Comparison of ENCODE assay signal across 9 cellular contexts in the genomic region with DNA sequence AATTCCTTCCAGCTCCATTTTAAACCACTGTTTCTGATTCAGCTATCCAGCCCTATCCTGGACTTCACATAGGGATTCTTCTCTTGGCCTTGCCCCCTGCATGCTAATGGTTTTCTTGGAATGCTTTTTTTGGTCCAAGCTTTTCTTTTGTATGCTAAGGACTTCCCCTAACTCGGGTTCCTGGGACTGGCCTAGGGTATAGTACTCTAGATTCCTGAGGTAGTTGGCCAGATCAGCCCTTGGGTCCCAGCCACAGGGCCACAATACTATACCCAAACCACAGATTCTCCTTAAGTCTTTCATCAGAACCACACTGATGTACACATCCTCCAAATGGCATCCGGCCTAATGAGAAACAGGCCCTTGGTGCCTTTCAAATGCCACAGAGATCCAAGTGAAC. TPM values are rescaled to one million over a fixed set of nuclear protein-coding genes. Genes with fewer than 3 reads are reported as not detected.
DNase-seq lines count a peak whose midpoint lies in the region; ATAC-seq, FAIRE-seq and TF ChIP-seq lines count a peak whose summit lies in the region.
"Had no signal": no experiment of that assay in that cellular context is flagged by ENCODE, and none has a peak within 500 bp of the region (broad histone marks: within the 10 kb centered on the region; RNA-seq: fewer than 3 reads in every experiment).

No MANE protein-coding gene starts in this region.

- 0 out of 20 replicates have a peak overlapping the region, but pooled peaks of 1 of the 10 experiments have one; percentile 14 for H3K4me3 ChIP-seq in BLaER1 treated with 17β-estradiol and CSF1 and Interleukin-3, amounts not matched to agents 10 nM and 100 nM
- H3K4me3 ChIP-seq in naive thymus-derived CD4-positive, alpha-beta T cell (ENCODE audit: low read length), result peak overlapping the region; percentile 17

- H3K27me3 Mint-ChIP-seq in HFFc6 (ENCODE audit: insufficient read depth), result no peaks in the 10 kb centered on the region
- no peaks in the 10 kb centered on the region for H3K27me3 Mint-ChIP-seq in activated naive CD8-positive, alpha-beta T cell
- H3K27me3 Mint-ChIP-seq in naive thymus-derived CD4-positive, alpha-beta T cell, result no peaks in the 10 kb centered on the region

- no peak for ATAC-seq in naive thymus-derived CD4-positive, alpha-beta T cell
- ATAC-seq in GM21737 (IDR thresholded peaks at IDR 0.05; ENCODE audit: unreplicated experiment) (no peak), HG02938 (IDR thresholded peaks at IDR 0.05; ENCODE audit: unreplicated experiment) (no peak)

- peaks cover 42 to 72% (median 53%) of the 10 kb centered on the region in 10 experiments for H3K4me1 ChIP-seq in BLaER1 treated with 17β-estradiol and CSF1 and Interleukin-3, amounts not matched to agents 10 nM and 100 nM
- H3K4me1 ChIP-seq in naive thymus-derived CD4-positive, alpha-beta T cell (ENCODE audit: control insufficient read depth in 2 of 2, insufficient read depth in 2 of 2, low read length in 2 of 2), result peaks cover 22 to 63% of the 10 kb centered on the region in 2 donors

- H4K20me1 ChIP-seq in BLaER1 treated with 17β-estradiol and CSF1 and Interleukin-3, amounts not matched to agents 10 nM and 100 nM, result peaks cover 0 to 44% (median 10%) of the 10 kb centered on the region in 11 experiments; a peak in 8 of 22 replicates

- in situ Hi-C loops in G401 (cut with HindIII; ENCODE audit: low sequenced_read_pairs), result no loop called here

- peak overlapping the region; percentile 56 to 94 (median 87) for H3K4me2 ChIP-seq in BLaER1 treated with 17β-estradiol and CSF1 and Interleukin-3, amounts not matched to agents 10 nM and 100 nM

- no peaks in the 10 kb centered on the region for H3K27me3 ChIP-seq in BLaER1 treated with 17β-estradiol and CSF1 and Interleukin-3, amounts not matched to agents 10 nM and 100 nM
- H3K27me3 ChIP-seq in naive thymus-derived CD4-positive, alpha-beta T cell (ENCODE audit: control insufficient read depth in 2 of 2, insufficient read depth in 2 of 2, low read length in 2 of 2), result no peaks in the 10 kb centered on the region

- no peaks in the 10 kb centered on the region for H3K9me3 ChIP-seq in BLaER1 treated with 17β-estradiol and CSF1 and Interleukin-3, amounts not matched to agents 10 nM and 100 nM (replicated peaks in 1 of 11)
- H3K9me3 ChIP-seq in naive thymus-derived CD4-positive, alpha-beta T cell (ENCODE audit: control insufficient read depth in 2 of 3, low read length in 3 of 3), result no peaks in the 10 kb centered on the region

- intact Hi-C loops in naive thymus-derived CD4-positive, alpha-beta T cell (cut with micrococcal nuclease), result loop anchor here (1.0 to 10.0 kb wide), 5 partner anchors 15 to 982 kb away; a partner anchor contains a TSS

- H3K27ac ChIP-seq in BLaER1 treated with 17β-estradiol and CSF1 and Interleukin-3, amounts not matched to agents 10 nM and 100 nM, result peak overlapping the region in 8 of 11 experiments; percentile 21 to 53 (median 36); a peak in 14 of 22 replicates
- no peak overlapping the region for H3K27ac ChIP-seq in naive thymus-derived CD4-positive, alpha-beta T cell (ENCODE audit: low read depth, low read length)

- H3K4me3 Mint-ChIP-seq in HFFc6, result peak overlapping the region; percentile 67
- H3K4me3 Mint-ChIP-seq in activated naive CD8-positive, alpha-beta T cell, result peak overlapping the region; percentile 70
- peak overlapping the region in 8 of 10 donors; percentile 0 to 87 (median 41) for H3K4me3 Mint-ChIP-seq in naive thymus-derived CD4-positive, alpha-beta T cell

- TF ChIP-seq POLR2A in H54 (IDR thresholded peaks at IDR 0.05; ENCODE audit: low read depth, low read length), result no peak

- H3K4me1 Mint-ChIP-seq in HFFc6 (ENCODE audit: low read depth), result peaks cover 67% of the 10 kb centered on the region
- peaks cover 63% of the 10 kb centered on the region for H3K4me1 Mint-ChIP-seq in activated naive CD8-positive, alpha-beta T cell (ENCODE audit: low read depth)
- peaks cover 27 to 72% (median 61%) of the 10 kb centered on the region in 7 donors for H3K4me1 Mint-ChIP-seq in naive thymus-derived CD4-positive, alpha-beta T cell

- POLR2A ChIA-PET in naive thymus-derived CD4-positive, alpha-beta T cell (lab: Charles Lee), result interaction anchor here (0.6 to 1.6 kb wide), 3 partner anchors 16 to 76 kb away, joined by 3 read pairs; no protein-coding TSS in a partner anchor

- H3K9ac ChIP-seq in BLaER1 treated with 17β-estradiol and CSF1 and Interleukin-3, amounts not matched to agents 10 nM and 100 nM, result no peak overlapping the region

- no peak for TF ChIP-seq CTCF in HFFc6 (IDR thresholded peaks at IDR 0.05)

- peak overlapping the region; percentile 84 for H3K27ac Mint-ChIP-seq in HFFc6
- H3K27ac Mint-ChIP-seq in activated naive CD8-positive, alpha-beta T cell, result peak overlapping the region; percentile 34
- H3K27ac Mint-ChIP-seq in naive thymus-derived CD4-positive, alpha-beta T cell, result peak overlapping the region in 4 of 9 donors; percentile 47 to 89 (median 70)

- FAIRE-seq in H54 (lab: Jason Lieb, UNC), result no peak

- H3K9me3 Mint-ChIP-seq in HFFc6, result no peaks in the 10 kb centered on the region
- no peaks in the 10 kb centered on the region for H3K9me3 Mint-ChIP-seq in activated naive CD8-positive, alpha-beta T cell (ENCODE audit: low read depth)
- H3K9me3 Mint-ChIP-seq in naive thymus-derived CD4-positive, alpha-beta T cell, result peaks cover 0 to 2% (median 0%) of the 10 kb centered on the region in 11 donors

- CTCF ChIA-PET in naive thymus-derived CD4-positive, alpha-beta T cell (lab: Charles Lee), result interaction anchor here (0.6 to 2.9 kb wide), 3 partner anchors 49 to 86 kb away, joined by 3 to 14 read pairs (median 3); no protein-coding TSS in a partner anchor

- no peaks in the 10 kb centered on the region for H3K36me3 Mint-ChIP-seq in HFFc6 (ENCODE audit: low read depth)
- peaks cover 11% of the 10 kb centered on the region for H3K36me3 Mint-ChIP-seq in activated naive CD8-positive, alpha-beta T cell
- peaks cover 0 to 41% (median 3%) of the 10 kb centered on the region in 5 donors for H3K36me3 Mint-ChIP-seq in naive thymus-derived CD4-positive, alpha-beta T cell

- peak; percentile 77 for DNase-seq in HFFc6
- no peak for DNase-seq in naive thymus-derived CD4-positive, alpha-beta T cell
- DNase-seq in G401 (ENCODE audit: low spot score), result no peak
- no peak for DNase-seq in H54 (ENCODE audit: insufficient read length, low spot score)
- DNase-seq: foreskin melanocyte had no signal

- peaks cover 0 to 17% (median 7%) of the 10 kb centered on the region in 11 experiments; a peak in 10 of 22 replicates for H3K36me3 ChIP-seq in BLaER1 treated with 17β-estradiol and CSF1 and Interleukin-3, amounts not matched to agents 10 nM and 100 nM
- H3K36me3 ChIP-seq in naive thymus-derived CD4-positive, alpha-beta T cell (ENCODE audit: control insufficient read depth in 2 of 3, insufficient read depth in 3 of 3, low read length in 3 of 3), result peaks cover 0 to 7% (median 0%) of the 10 kb centered on the region in 3 experiments

RNA-seq across cellular contexts. Expression of a gene that starts 2.8 kb away (rescaled TPM):
- 10 to 100 TPM; 20.8 to 30.7 (median 27.2) TPM for total RNA-seq in HFFc6 (2021; fragmentation: NEBNext Ultra II Directional; extraction: Animal tissue kit (Norgen Biotek cat#: 25700))
- total RNA-seq in naive thymus-derived CD4-positive, alpha-beta T cell, result 10 to 100 TPM; 20.0 to 27.5 (median 22.9) TPM
- 1 to 10 TPM in 1 of 2 donors, under 1 TPM in 1; 0.95 to 6.5 TPM for polyA plus RNA-seq in naive thymus-derived CD4-positive, alpha-beta T cell
- 9.1 and 11.3 TPM in 2 replicates for total RNA-seq in G401 (2014; rRNA removed; shearing (Covaris generic))

RNA-seq across cellular contexts. Expression of a gene that starts 34.5 kb away (rescaled TPM):
- not detected for total RNA-seq in HFFc6 (2021; fragmentation: NEBNext Ultra II Directional; extraction: Animal tissue kit (Norgen Biotek cat#: 25700))
- total RNA-seq in naive thymus-derived CD4-positive, alpha-beta T cell, result under 1 TPM in 2 of 5 experiments, not detected in 3; 0.05 to 0.88 TPM
- polyA plus RNA-seq in naive thymus-derived CD4-positive, alpha-beta T cell, result not detected
- 0.06 TPM in 1 of 2 replicates, not detected in the other for total RNA-seq in G401 (2014; rRNA removed; shearing (Covaris generic))

RNA-seq across cellular contexts. Expression of a gene that starts 49.6 kb away (rescaled TPM):
- total RNA-seq in HFFc6 (2021; fragmentation: NEBNext Ultra II Directional; extraction: Animal tissue kit (Norgen Biotek cat#: 25700)), result not detected
- total RNA-seq in naive thymus-derived CD4-positive, alpha-beta T cell, result 10 to 100 TPM in 1 of 5 experiments, 1 to 10 TPM in 1, under 1 TPM in 2, not detected in 1; 0.19 to 33.7 (median 0.75) TPM
- polyA plus RNA-seq in naive thymus-derived CD4-positive, alpha-beta T cell, result under 1 TPM; 0.12 to 0.18 TPM
- total RNA-seq in G401 (2014; rRNA removed; shearing (Covaris generic)), result 0.27 TPM in 1 of 2 replicates, not detected in the other
